ENCODE assay signal across 8 cellular contexts in genomic region chr1:156815851-156816536, GRCh38. TPM values are rescaled to one million over a fixed set of nuclear protein-coding genes. Genes with fewer than 3 reads are reported as not detected.
DNase-seq lines count a peak whose midpoint lies in the region; ATAC-seq and TF ChIP-seq lines count a peak whose summit lies in the region.
"Had no signal": no experiment of that assay in that cellular context is flagged by ENCODE, and none has a peak within 500 bp of the region (broad histone marks: within the 10 kb centered on the region; RNA-seq: fewer than 3 reads in every experiment).

No MANE protein-coding gene starts in this region.

- peak overlapping the region; percentile 99 for H3K27ac Mint-ChIP-seq in activated CD8-positive, alpha-beta T cell treated with anti-CD3 and anti-CD28 coated beads for 36 hours
- H3K27ac Mint-ChIP-seq in stimulated activated naive B cell treated with anti-CD40 and anti-IgM and Interleukin-4, amounts not matched to agents 10 μg/mL and 1 μg/mL and 100 μg/mL, for 72 hours = peak overlapping the region; percentile 94

- peak overlapping the region; percentile 81 for H3K27ac ChIP-seq in KOPT-K1 (ENCODE audit: low read depth, low read length, poor library complexity, severe bottlenecking)
- H3K27ac ChIP-seq in right atrium auricular region = peak overlapping the region; percentile 74 to 77

- peaks cover 0 to 27% of the 10 kb centered on the region in 2 donors for H3K4me1 ChIP-seq in right atrium auricular region

- peak overlapping the region; percentile 30 to 34 for H3K4me3 ChIP-seq in right atrium auricular region
- H3K4me3 ChIP-seq: GM23248 had no signal

- peaks cover 51% of the 10 kb centered on the region for H3K4me1 Mint-ChIP-seq in activated CD8-positive, alpha-beta T cell treated with anti-CD3 and anti-CD28 coated beads for 36 hours (ENCODE audit: low read depth)
- H3K4me1 Mint-ChIP-seq in stimulated activated naive B cell treated with anti-CD40 and anti-IgM and Interleukin-4, amounts not matched to agents 10 μg/mL and 1 μg/mL and 100 μg/mL, for 72 hours = peaks cover 26 to 39% of the 10 kb centered on the region in 2 donors

- POLR2A ChIA-PET in activated CD8-positive, alpha-beta T cell treated with anti-CD3 and anti-CD28 coated beads for 36 hours (lab: Charles Lee) = interaction anchor here (0.6 to 2.7 kb wide), 15 partner anchors 9 to 88 kb away, joined by 3 to 28 read pairs (median 4); partner anchors contain the start of genes ISG20L2, METTL25B, MRPL24 and NTRK1

- H3K9me3 ChIP-seq in KOPT-K1 (ENCODE audit: insufficient read depth, low read length, poor library complexity, severe bottlenecking) (no peaks in the 10 kb centered on the region), right atrium auricular region (no peaks in the 10 kb centered on the region)

- CTCF ChIA-PET in activated CD8-positive, alpha-beta T cell treated with anti-CD3 and anti-CD28 coated beads for 36 hours (lab: Charles Lee) = interaction anchor here (0.9 to 12.8 kb wide), 7 partner anchors 16 to 95 kb away, joined by 3 to 121 read pairs (median 5); partner anchors contain the start of genes INSRR and NTRK1

- peak overlapping the region; percentile 94 for H3K4me3 Mint-ChIP-seq in activated CD8-positive, alpha-beta T cell treated with anti-CD3 and anti-CD28 coated beads for 36 hours
- H3K4me3 Mint-ChIP-seq in stimulated activated naive B cell treated with anti-CD40 and anti-IgM and Interleukin-4, amounts not matched to agents 10 μg/mL and 1 μg/mL and 100 μg/mL, for 72 hours = peak overlapping the region; percentile 68 to 76

- peaks cover 64% of the 10 kb centered on the region for H3K36me3 Mint-ChIP-seq in activated CD8-positive, alpha-beta T cell treated with anti-CD3 and anti-CD28 coated beads for 36 hours (ENCODE audit: low read depth)
- peaks cover 17 to 22% of the 10 kb centered on the region in 2 donors for H3K36me3 Mint-ChIP-seq in stimulated activated naive B cell treated with anti-CD40 and anti-IgM and Interleukin-4, amounts not matched to agents 10 μg/mL and 1 μg/mL and 100 μg/mL, for 72 hours

- H3K27me3 Mint-ChIP-seq in activated CD8-positive, alpha-beta T cell treated with anti-CD3 and anti-CD28 coated beads for 36 hours = no peaks in the 10 kb centered on the region
- peaks cover 18 to 31% of the 10 kb centered on the region in 2 donors for H3K27me3 Mint-ChIP-seq in stimulated activated naive B cell treated with anti-CD40 and anti-IgM and Interleukin-4, amounts not matched to agents 10 μg/mL and 1 μg/mL and 100 μg/mL, for 72 hours

- no peaks in the 10 kb centered on the region for H3K27me3 ChIP-seq in right atrium auricular region

- ATAC-seq in activated CD8-positive, alpha-beta T cell treated with anti-CD3 and anti-CD28 coated beads for 36 hours = peak; percentile 0
- ATAC-seq in stimulated activated naive B cell treated with anti-CD40 and anti-IgM and Interleukin-4, amounts not matched to agents 10 μg/mL and 1 μg/mL and 100 μg/mL, for 72 hours (replicated peaks) = no peak
- ATAC-seq in GM19467 (IDR thresholded peaks at IDR 0.05; ENCODE audit: unreplicated experiment) = no peak
- ATAC-seq in GM19035 (IDR thresholded peaks at IDR 0.05; ENCODE audit: unreplicated experiment) = no peak

- no peak for DNase-seq in activated CD8-positive, alpha-beta T cell treated with anti-CD3 and anti-CD28 coated beads for 36 hours
- DNase-seq in right atrium auricular region (ENCODE audit: low spot score) (no peak), iPS-NIHi7 (ENCODE audit: extremely low spot score) (no peak)
- DNase-seq in stimulated activated naive B cell treated with anti-CD40 and anti-IgM and Interleukin-4, amounts not matched to agents 10 μg/mL and 1 μg/mL and 100 μg/mL, for 72 hours = no peak

- intact Hi-C loops in activated CD8-positive, alpha-beta T cell treated with anti-CD3 and anti-CD28 coated beads for 36 hours (cut with micrococcal nuclease) = loop anchor here (5.0 kb wide), 1 partner anchor 46 kb away; the partner anchor contains the start of gene NTRK1

- peaks cover 6% of the 10 kb centered on the region for H3K9me3 Mint-ChIP-seq in activated CD8-positive, alpha-beta T cell treated with anti-CD3 and anti-CD28 coated beads for 36 hours
- H3K9me3 Mint-ChIP-seq in stimulated activated naive B cell treated with anti-CD40 and anti-IgM and Interleukin-4, amounts not matched to agents 10 μg/mL and 1 μg/mL and 100 μg/mL, for 72 hours = peaks cover 0 to 1% of the 10 kb centered on the region in 2 donors

- TF ChIP-seq CTCF in activated CD8-positive, alpha-beta T cell treated with anti-CD3 and anti-CD28 coated beads for 36 hours (IDR thresholded peaks at IDR 0.05) = no peak
- no peak for TF ChIP-seq CTCF in right atrium auricular region (IDR thresholded peaks at IDR 0.05)

- H3K36me3 ChIP-seq in KOPT-K1 (ENCODE audit: insufficient read depth, low read length) = no peaks in the 10 kb centered on the region
- no peaks in the 10 kb centered on the region for H3K36me3 ChIP-seq in right atrium auricular region

RNA-seq across cellular contexts. Expression of gene SH2D2A, which starts 0.7 kb away (rescaled TPM):
- total RNA-seq in activated CD8-positive, alpha-beta T cell treated with anti-CD3 and anti-CD28 coated beads for 36 hours = 100 to 1,000 TPM; 297 to 315 TPM
- total RNA-seq in right atrium auricular region = under 1 TPM; 0.30 to 0.98 TPM
- total RNA-seq: GM23248 had no signal

RNA-seq across cellular contexts. Expression of gene INSRR, which starts 42.9 kb away (rescaled TPM):
- total RNA-seq in activated CD8-positive, alpha-beta T cell treated with anti-CD3 and anti-CD28 coated beads for 36 hours = under 1 TPM; 0.47 to 0.54 TPM
- not detected for total RNA-seq in right atrium auricular region
- total RNA-seq: GM23248 had no signal

RNA-seq across cellular contexts. Expression of gene NTRK1, which starts 44.7 kb away (rescaled TPM):
- 10 to 100 TPM; 23.5 to 25.9 TPM for total RNA-seq in activated CD8-positive, alpha-beta T cell treated with anti-CD3 and anti-CD28 coated beads for 36 hours
- total RNA-seq in right atrium auricular region = 1 to 10 TPM in 1 of 2 donors, under 1 TPM in 1; 0.43 to 1.7 TPM

RNA-seq across cellular contexts. Expression of gene PRCC, which starts 48.7 kb away (rescaled TPM):
- 10 to 100 TPM; 69.8 to 70.6 TPM for total RNA-seq in activated CD8-positive, alpha-beta T cell treated with anti-CD3 and anti-CD28 coated beads for 36 hours
- total RNA-seq in right atrium auricular region = 10 to 100 TPM; 29.8 to 34.3 TPM

Comparison
In these comparisons a context has a peak if more than half of its experiments do, and no peak if none do; other contexts are left out.
1. RNA of gene SH2D2A, which starts 0.7 kb away (total RNA-seq): 297 to 315 TPM in activated CD8-positive, alpha-beta T cell treated with anti-CD3 and anti-CD28 coated beads for 36 hours; 0.30 to 0.98 TPM in right atrium auricular region; every median in the first group is over 100 times any median in the second.
2. RNA of gene NTRK1, which starts 44.7 kb away (total RNA-seq): 23.5 to 25.9 TPM in activated CD8-positive, alpha-beta T cell treated with anti-CD3 and anti-CD28 coated beads for 36 hours; 0.43 to 1.7 TPM in right atrium auricular region; every median in the first group is over 4 times any median in the second.